In genomic region chrX:8464530-8464929, GRCh38 we compare ENCODE assay signal across 7 cellular contexts. TPM values are rescaled to one million over a fixed set of nuclear protein-coding genes. Genes with fewer than 3 reads are reported as not detected.
"Had no signal": no experiment of that assay in that cellular context is flagged by ENCODE, and none has a peak within 500 bp of the region (broad histone marks: within the 10 kb centered on the region; RNA-seq: fewer than 3 reads in every experiment).

Gene VCX3B (plus strand): TSS chrX:8464830. CDS start chrX:8465451, 621 bp downstream.

RNA-seq across cellular contexts. Expression of gene VCX3B, which starts in this region (rescaled TPM):
- total RNA-seq: Peyer's patch, Right ventricle myocardium inferior, Right ventricle myocardium superior, RPMI7951, SJCRH30, SJSA1, SK-MEL-5 had no signal
